In the genomic region with DNA sequence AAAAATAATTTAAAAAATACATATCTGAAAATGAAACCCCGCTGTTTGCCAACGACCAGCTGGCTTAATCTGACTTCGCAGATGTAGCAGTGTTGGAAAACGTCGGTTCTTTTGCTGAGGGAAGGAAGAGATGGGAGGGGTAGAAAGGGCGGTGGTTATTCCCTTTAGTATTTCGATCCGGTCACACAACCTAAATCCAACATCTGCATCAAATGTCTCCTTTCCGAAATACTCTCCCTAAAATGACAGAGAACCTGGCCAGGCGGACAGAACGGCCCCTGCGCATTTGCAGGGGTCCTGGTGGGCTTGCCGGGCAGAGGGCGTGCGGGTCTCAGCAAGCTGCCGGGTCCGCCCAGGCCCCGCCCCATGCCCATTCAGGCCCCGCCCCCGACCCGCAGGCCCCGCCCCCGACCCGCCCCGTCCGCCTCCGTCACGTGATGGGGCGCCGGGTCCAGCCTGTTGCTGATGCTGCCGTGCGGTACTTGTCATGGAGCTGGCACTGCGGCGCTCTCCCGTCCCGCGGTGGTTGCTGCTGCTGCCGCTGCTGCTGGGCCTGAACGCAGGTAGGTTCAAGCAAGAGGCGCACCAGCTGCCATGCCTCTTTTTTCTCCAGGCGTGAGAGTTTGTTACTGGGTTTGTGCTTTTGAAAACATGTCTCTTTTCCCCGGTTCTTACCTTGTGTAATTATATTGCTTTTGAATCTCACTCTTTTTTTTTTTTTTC, we compare ENCODE assay signal across 8 cellular contexts. TPM values are rescaled to one million over a fixed set of nuclear protein-coding genes. Genes with fewer than 3 reads are reported as not detected.
DNase-seq lines count a peak whose midpoint lies in the region; ATAC-seq and TF ChIP-seq lines count a peak whose summit lies in the region.

A gene with protein sequence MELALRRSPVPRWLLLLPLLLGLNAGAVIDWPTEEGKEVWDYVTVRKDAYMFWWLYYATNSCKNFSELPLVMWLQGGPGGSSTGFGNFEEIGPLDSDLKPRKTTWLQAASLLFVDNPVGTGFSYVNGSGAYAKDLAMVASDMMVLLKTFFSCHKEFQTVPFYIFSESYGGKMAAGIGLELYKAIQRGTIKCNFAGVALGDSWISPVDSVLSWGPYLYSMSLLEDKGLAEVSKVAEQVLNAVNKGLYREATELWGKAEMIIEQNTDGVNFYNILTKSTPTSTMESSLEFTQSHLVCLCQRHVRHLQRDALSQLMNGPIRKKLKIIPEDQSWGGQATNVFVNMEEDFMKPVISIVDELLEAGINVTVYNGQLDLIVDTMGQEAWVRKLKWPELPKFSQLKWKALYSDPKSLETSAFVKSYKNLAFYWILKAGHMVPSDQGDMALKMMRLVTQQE (plus strand): TSS at position 459 of the 723 bp plus-strand sequence. CDS start 29 bp downstream, at position 488.

- H3F3A ChIP-seq in neural cell (ENCODE audit: insufficient read depth, low read length, poor library complexity, severe bottlenecking) = no peaks in the 10 kb centered on the region

- peak within 1 kb of the TSS; percentile 21 for H2AFZ ChIP-seq in neural cell (ENCODE audit: low read depth, low read length)

- no peaks in the 10 kb centered on the region for H3K9me2 ChIP-seq in neural cell (ENCODE audit: insufficient read depth, low read length)

- H3K4me2 ChIP-seq in neural cell (ENCODE audit: low read length) = peak within 1 kb of the TSS; percentile 68

- ATAC-seq in GM21723 (IDR thresholded peaks at IDR 0.05; ENCODE audit: unreplicated experiment) = peak; percentile 72
- peak; percentile 95 for ATAC-seq in stimulated activated naive CD8-positive, alpha-beta T cell treated with anti-CD3 and anti-CD28 coated beads, Interleukin-15, amount 100 ng/mL, for 72 hours

- CTCF ChIA-PET in RWPE1 (lab: Yijun Ruan, JAX) = interaction anchor here (0.6 to 0.7 kb wide), 3 partner anchors 15 to 30 kb away, joined by 3 read pairs; no protein-coding TSS in a partner anchor

- no peaks in the 10 kb centered on the region for H4K20me1 ChIP-seq in neural cell (ENCODE audit: insufficient read depth)

- H3K27ac Mint-ChIP-seq in stimulated activated naive CD8-positive, alpha-beta T cell treated with anti-CD3 and anti-CD28 coated beads, Interleukin-15, amount 100 ng/mL, for 72 hours = peak within 1 kb of the TSS; percentile 93 to 97

- peaks cover 30% of the 10 kb centered on the region for H3K4me1 Mint-ChIP-seq in stimulated activated naive CD8-positive, alpha-beta T cell treated with anti-CD3 and anti-CD28 coated beads, Interleukin-15, amount 100 ng/mL, for 72 hours

- TF ChIP-seq CTCF in RWPE1 (conservative IDR thresholded peaks at IDR 0.05; ENCODE audit: low read depth) = no peak
- no peak for TF ChIP-seq CTCF in neural cell (IDR thresholded peaks at IDR 0.05; ENCODE audit: poor library complexity, severe bottlenecking)

- H3K9me3 ChIP-seq in KOPT-K1 (ENCODE audit: insufficient read depth, low read length, poor library complexity, severe bottlenecking) (peaks cover 2% of the 10 kb centered on the region), neural cell (ENCODE audit: low read length) (no peaks in the 10 kb centered on the region)

- H3K27me3 Mint-ChIP-seq in stimulated activated naive CD8-positive, alpha-beta T cell treated with anti-CD3 and anti-CD28 coated beads, Interleukin-15, amount 100 ng/mL, for 72 hours = no peaks in the 10 kb centered on the region

- no peaks in the 10 kb centered on the region for H3K79me2 ChIP-seq in neural cell (replicated peaks; ENCODE audit: insufficient read depth, low read length)

- H3K9ac ChIP-seq in neural cell (ENCODE audit: low read length) = peak within 1 kb of the TSS; percentile 26

- no peaks in the 10 kb centered on the region for H3K27me3 ChIP-seq in neural cell (ENCODE audit: insufficient read depth, low read depth, low read length)

- peak within 1 kb of the TSS; percentile 69 for H3K4me3 ChIP-seq in neural cell (ENCODE audit: low read length)

- DNase-seq in DMS153 (lab: John Stamatoyannopoulos, UW) (peak; percentile 80), RWPE1 (ENCODE audit: low spot score) (peak; percentile 96), fibroblast of the conjunctiva (ENCODE audit: low read depth) (peak; percentile 55)
- peak; percentile 75 for DNase-seq in activated T-helper 9 cell treated with anti-CD3 and anti-CD28 coated beads, Interleukin-2, amount 50 U/mL, for 16 hours (ENCODE audit: low read depth)
- DNase-seq in stimulated activated naive CD8-positive, alpha-beta T cell treated with anti-CD3 and anti-CD28 coated beads, Interleukin-15, amount 100 ng/mL, for 72 hours = peak; percentile 80 to 82

- peak within 1 kb of the TSS; percentile 26 for H3K27ac ChIP-seq in KOPT-K1 (ENCODE audit: low read depth, low read length, poor library complexity, severe bottlenecking)
- peak within 1 kb of the TSS; percentile 29 for H3K27ac ChIP-seq in RWPE1
- no peak within 1 kb of the TSS for H3K27ac ChIP-seq in neural cell (ENCODE audit: low read length)

- H3K36me3 ChIP-seq in KOPT-K1 (ENCODE audit: insufficient read depth, low read length) = no peaks in the 10 kb centered on the region; the same call in 1 of the 2 replicates
- no peaks in the 10 kb centered on the region for H3K36me3 ChIP-seq in neural cell (ENCODE audit: insufficient read depth, low read length)

- TF ChIP-seq EP300 in neural cell (conservative IDR thresholded peaks at IDR 0.05; ENCODE audit: poor library complexity, severe bottlenecking) = no peak

- POLR2A ChIA-PET in RWPE1 (lab: Yijun Ruan, JAX; ENCODE audit: low non-redundant PET) = no interaction called here

- TF ChIP-seq RAD21 in neural cell (conservative IDR thresholded peaks at IDR 0.05) = no peak

- H3K4me3 Mint-ChIP-seq in stimulated activated naive CD8-positive, alpha-beta T cell treated with anti-CD3 and anti-CD28 coated beads, Interleukin-15, amount 100 ng/mL, for 72 hours = peak within 1 kb of the TSS; percentile 94 to 99

- no peaks in the 10 kb centered on the region for H3K9me3 Mint-ChIP-seq in stimulated activated naive CD8-positive, alpha-beta T cell treated with anti-CD3 and anti-CD28 coated beads, Interleukin-15, amount 100 ng/mL, for 72 hours

TF ChIP-seq in neural cell, 6 proteins besides CTCF, POLR2A, EP300 and RAD21:
- TF ChIP-seq MXI1 (conservative IDR thresholded peaks at IDR 0.05; ENCODE audit: poor library complexity, severe bottlenecking) (peak; percentile 51), EZH2 (IDR thresholded peaks at IDR 0.05; ENCODE audit: borderline replicate concordance, insufficient read depth, low read length, poor library complexity, severe bottlenecking) (no peak), TAF1 (IDR thresholded peaks at IDR 0.05; ENCODE audit: low read depth) (no peak)
- TF ChIP-seq, protein P1, sequence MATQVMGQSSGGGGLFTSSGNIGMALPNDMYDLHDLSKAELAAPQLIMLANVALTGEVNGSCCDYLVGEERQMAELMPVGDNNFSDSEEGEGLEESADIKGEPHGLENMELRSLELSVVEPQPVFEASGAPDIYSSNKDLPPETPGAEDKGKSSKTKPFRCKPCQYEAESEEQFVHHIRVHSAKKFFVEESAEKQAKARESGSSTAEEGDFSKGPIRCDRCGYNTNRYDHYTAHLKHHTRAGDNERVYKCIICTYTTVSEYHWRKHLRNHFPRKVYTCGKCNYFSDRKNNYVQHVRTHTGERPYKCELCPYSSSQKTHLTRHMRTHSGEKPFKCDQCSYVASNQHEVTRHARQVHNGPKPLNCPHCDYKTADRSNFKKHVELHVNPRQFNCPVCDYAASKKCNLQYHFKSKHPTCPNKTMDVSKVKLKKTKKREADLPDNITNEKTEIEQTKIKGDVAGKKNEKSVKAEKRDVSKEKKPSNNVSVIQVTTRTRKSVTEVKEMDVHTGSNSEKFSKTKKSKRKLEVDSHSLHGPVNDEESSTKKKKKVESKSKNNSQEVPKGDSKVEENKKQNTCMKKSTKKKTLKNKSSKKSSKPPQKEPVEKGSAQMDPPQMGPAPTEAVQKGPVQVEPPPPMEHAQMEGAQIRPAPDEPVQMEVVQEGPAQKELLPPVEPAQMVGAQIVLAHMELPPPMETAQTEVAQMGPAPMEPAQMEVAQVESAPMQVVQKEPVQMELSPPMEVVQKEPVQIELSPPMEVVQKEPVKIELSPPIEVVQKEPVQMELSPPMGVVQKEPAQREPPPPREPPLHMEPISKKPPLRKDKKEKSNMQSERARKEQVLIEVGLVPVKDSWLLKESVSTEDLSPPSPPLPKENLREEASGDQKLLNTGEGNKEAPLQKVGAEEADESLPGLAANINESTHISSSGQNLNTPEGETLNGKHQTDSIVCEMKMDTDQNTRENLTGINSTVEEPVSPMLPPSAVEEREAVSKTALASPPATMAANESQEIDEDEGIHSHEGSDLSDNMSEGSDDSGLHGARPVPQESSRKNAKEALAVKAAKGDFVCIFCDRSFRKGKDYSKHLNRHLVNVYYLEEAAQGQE (IDR thresholded peaks at IDR 0.05; ENCODE audit: borderline replicate concordance) = no peak

RNA-seq across cellular contexts. Expression of the gene that starts here (rescaled TPM):
- 1.1 and 2.6 TPM in 2 replicates for polyA plus RNA-seq in neural cell
- polyA minus RNA-seq in neural cell = 0.73 TPM in 1 of 2 replicates, not detected in the other
